2 cellular contexts compared by ENCODE assay signal in the genomic region with DNA sequence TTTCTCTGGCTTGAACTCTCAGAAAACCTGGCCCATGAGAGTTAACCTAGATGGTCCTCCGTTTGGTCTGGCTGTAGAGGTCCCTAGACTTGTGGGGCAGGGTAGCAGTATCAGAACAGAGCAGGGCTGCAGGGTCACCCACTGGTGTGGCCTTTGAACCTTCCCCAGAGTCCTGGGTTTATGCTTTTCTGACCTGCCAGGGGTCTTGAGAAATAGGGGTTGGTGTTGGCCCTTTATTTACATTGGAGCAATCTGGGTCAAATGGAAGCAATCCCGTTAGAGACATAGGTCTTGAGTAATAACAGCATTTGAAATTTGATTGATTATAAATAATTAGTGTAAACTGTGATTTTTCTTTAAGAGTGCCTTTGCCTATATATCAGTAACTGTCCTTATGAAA.
A peak's percentile ranks its signal among the peaks of the same experiment; 100 is the strongest.
TF ChIP-seq lines count a peak whose summit lies in the region.

No MANE protein-coding gene starts in this region.

TF ChIP-seq in HepG2, 621 proteins besides CTCF, POLR2A, EP300 and RAD21:
- 0 out of 2 replicates have a peak, but pooled peaks have one; percentile 6 for TF ChIP-seq HNF4G (IDR thresholded peaks at IDR 0.05; ENCODE audit: borderline replicate concordance, low read depth, low read length)
- no peak for TF ChIP-seq HNF4G (CRISPR knock-in tag; IDR thresholded peaks at IDR 0.05; ENCODE audit: borderline replicate concordance, low read depth)
- TF ChIP-seq, protein P1, sequence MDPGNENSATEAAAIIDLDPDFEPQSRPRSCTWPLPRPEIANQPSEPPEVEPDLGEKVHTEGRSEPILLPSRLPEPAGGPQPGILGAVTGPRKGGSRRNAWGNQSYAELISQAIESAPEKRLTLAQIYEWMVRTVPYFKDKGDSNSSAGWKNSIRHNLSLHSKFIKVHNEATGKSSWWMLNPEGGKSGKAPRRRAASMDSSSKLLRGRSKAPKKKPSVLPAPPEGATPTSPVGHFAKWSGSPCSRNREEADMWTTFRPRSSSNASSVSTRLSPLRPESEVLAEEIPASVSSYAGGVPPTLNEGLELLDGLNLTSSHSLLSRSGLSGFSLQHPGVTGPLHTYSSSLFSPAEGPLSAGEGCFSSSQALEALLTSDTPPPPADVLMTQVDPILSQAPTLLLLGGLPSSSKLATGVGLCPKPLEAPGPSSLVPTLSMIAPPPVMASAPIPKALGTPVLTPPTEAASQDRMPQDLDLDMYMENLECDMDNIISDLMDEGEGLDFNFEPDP (CRISPR knock-in tag; conservative IDR thresholded peaks at IDR 0.05) = no peak
- peak; percentile 43 for TF ChIP-seq HNF4A (CRISPR knock-in tag; IDR thresholded peaks at IDR 0.05)

TF ChIP-seq in liver, 16 proteins besides CTCF, POLR2A, EP300 and RAD21:
- TF ChIP-seq TAF1 (conservative IDR thresholded peaks at IDR 0.05) = no peak
- TF ChIP-seq GABPA (IDR thresholded peaks at IDR 0.05 in 1 of 2, conservative IDR thresholded peaks at IDR 0.05 in 1 of 2) = no peak
- TF ChIP-seq, protein P2, sequence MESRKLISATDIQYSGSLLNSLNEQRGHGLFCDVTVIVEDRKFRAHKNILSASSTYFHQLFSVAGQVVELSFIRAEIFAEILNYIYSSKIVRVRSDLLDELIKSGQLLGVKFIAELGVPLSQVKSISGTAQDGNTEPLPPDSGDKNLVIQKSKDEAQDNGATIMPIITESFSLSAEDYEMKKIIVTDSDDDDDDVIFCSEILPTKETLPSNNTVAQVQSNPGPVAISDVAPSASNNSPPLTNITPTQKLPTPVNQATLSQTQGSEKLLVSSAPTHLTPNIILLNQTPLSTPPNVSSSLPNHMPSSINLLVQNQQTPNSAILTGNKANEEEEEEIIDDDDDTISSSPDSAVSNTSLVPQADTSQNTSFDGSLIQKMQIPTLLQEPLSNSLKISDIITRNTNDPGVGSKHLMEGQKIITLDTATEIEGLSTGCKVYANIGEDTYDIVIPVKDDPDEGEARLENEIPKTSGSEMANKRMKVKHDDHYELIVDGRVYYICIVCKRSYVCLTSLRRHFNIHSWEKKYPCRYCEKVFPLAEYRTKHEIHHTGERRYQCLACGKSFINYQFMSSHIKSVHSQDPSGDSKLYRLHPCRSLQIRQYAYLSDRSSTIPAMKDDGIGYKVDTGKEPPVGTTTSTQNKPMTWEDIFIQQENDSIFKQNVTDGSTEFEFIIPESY (IDR thresholded peaks at IDR 0.05) = no peak
- TF ChIP-seq, protein P3, sequence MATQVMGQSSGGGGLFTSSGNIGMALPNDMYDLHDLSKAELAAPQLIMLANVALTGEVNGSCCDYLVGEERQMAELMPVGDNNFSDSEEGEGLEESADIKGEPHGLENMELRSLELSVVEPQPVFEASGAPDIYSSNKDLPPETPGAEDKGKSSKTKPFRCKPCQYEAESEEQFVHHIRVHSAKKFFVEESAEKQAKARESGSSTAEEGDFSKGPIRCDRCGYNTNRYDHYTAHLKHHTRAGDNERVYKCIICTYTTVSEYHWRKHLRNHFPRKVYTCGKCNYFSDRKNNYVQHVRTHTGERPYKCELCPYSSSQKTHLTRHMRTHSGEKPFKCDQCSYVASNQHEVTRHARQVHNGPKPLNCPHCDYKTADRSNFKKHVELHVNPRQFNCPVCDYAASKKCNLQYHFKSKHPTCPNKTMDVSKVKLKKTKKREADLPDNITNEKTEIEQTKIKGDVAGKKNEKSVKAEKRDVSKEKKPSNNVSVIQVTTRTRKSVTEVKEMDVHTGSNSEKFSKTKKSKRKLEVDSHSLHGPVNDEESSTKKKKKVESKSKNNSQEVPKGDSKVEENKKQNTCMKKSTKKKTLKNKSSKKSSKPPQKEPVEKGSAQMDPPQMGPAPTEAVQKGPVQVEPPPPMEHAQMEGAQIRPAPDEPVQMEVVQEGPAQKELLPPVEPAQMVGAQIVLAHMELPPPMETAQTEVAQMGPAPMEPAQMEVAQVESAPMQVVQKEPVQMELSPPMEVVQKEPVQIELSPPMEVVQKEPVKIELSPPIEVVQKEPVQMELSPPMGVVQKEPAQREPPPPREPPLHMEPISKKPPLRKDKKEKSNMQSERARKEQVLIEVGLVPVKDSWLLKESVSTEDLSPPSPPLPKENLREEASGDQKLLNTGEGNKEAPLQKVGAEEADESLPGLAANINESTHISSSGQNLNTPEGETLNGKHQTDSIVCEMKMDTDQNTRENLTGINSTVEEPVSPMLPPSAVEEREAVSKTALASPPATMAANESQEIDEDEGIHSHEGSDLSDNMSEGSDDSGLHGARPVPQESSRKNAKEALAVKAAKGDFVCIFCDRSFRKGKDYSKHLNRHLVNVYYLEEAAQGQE (IDR thresholded peaks at IDR 0.05) = no peak
- no peak for TF ChIP-seq YY1 (IDR thresholded peaks at IDR 0.05)
- TF ChIP-seq JUND (IDR thresholded peaks at IDR 0.05) = peak in 1 of 2 donors; percentile 25
- TF ChIP-seq, protein P4, sequence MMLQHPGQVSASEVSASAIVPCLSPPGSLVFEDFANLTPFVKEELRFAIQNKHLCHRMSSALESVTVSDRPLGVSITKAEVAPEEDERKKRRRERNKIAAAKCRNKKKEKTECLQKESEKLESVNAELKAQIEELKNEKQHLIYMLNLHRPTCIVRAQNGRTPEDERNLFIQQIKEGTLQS (IDR thresholded peaks at IDR 0.05) = no peak
- TF ChIP-seq FOXA1 (IDR thresholded peaks at IDR 0.05) = peak; percentile 19
- TF ChIP-seq HNF4A (conservative IDR thresholded peaks at IDR 0.05) = peak; percentile 77 to 92
- TF ChIP-seq SP1 (IDR thresholded peaks at IDR 0.05) = peak; percentile 75
- no peak for TF ChIP-seq EGR1 (IDR thresholded peaks at IDR 0.05; ENCODE audit: low read depth in 2 of 2)
- peak; percentile 73 for TF ChIP-seq HNF4G (IDR thresholded peaks at IDR 0.05)
- TF ChIP-seq NR2F2 (IDR thresholded peaks at IDR 0.05) = peak; percentile 67
- TF ChIP-seq RXRA (IDR thresholded peaks at IDR 0.05) = peak; percentile 69 to 85
- TF ChIP-seq FOXA2 (IDR thresholded peaks at IDR 0.05) = peak; percentile 55
- TF ChIP-seq, protein P5, sequence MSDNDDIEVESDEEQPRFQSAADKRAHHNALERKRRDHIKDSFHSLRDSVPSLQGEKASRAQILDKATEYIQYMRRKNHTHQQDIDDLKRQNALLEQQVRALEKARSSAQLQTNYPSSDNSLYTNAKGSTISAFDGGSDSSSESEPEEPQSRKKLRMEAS (IDR thresholded peaks at IDR 0.05) = no peak
